ENCODE assay signal across 10 cellular contexts in genomic region chr6:2524090-2524489, GRCh38.
DNase-seq lines count a peak whose midpoint lies in the region; ATAC-seq and TF ChIP-seq lines count a peak whose summit lies in the region.
"Had no signal": no experiment of that assay in that cellular context is flagged by ENCODE, and none has a peak within 500 bp of the region (broad histone marks: within the 10 kb centered on the region; RNA-seq: fewer than 3 reads in every experiment).

No MANE protein-coding gene starts in this region.

- ATAC-seq in Panc1 (no peak), GM18868 (IDR thresholded peaks at IDR 0.05; ENCODE audit: unreplicated experiment) (no peak)

- H3K27me3 ChIP-seq in Panc1 (ENCODE audit: control insufficient read depth, insufficient read depth, low read length) (no peaks in the 10 kb centered on the region), dorsolateral prefrontal cortex (peaks cover 0 to 4% (median 0%) of the 10 kb centered on the region in 45 donors)

- POLR2A ChIA-PET in Panc1 (lab: Charles Lee), result no interaction called here

- H3K27ac ChIP-seq in Panc1 (ENCODE audit: low read length), result no peak overlapping the region
- H3K27ac ChIP-seq in dorsolateral prefrontal cortex, result no peak overlapping the region
- H3K27ac ChIP-seq: VCaP had no signal

- in situ Hi-C loops in Panc1 (cut with HindIII; ENCODE audit: low pct_unique_long_range_greater_than_20kb, low sequenced_read_pairs), result no loop called here

- peaks cover 6% of the 10 kb centered on the region; the same call in 1 of the 2 replicates for H3K9me3 ChIP-seq in Panc1 (ENCODE audit: control insufficient read depth, insufficient read depth, low read depth, low read length)

- no peak overlapping the region for H3K4me3 ChIP-seq in Panc1 (ENCODE audit: low read depth in 2 of 2, low read length in 2 of 2)
- H3K4me3 ChIP-seq in dorsolateral prefrontal cortex, result no peak overlapping the region
- H3K4me3 ChIP-seq: esophagus squamous epithelium had no signal

- TF ChIP-seq CTCF in GM20000 (IDR thresholded peaks at IDR 0.05; ENCODE audit: extremely low read depth, missing control alignments), result peak; percentile 28
- TF ChIP-seq CTCF in Panc1 (IDR thresholded peaks at IDR 0.05), result peak; percentile 55
- TF ChIP-seq CTCF in dorsolateral prefrontal cortex (IDR thresholded peaks at IDR 0.05 in 54 of 56, conservative IDR thresholded peaks at IDR 0.05 in 2 of 56; ENCODE audit: low read depth in 1 of 56, partially characterized antibody in 56 of 56), result no peak

- intact Hi-C loops in Panc1 (cut with micrococcal nuclease; ENCODE audit: unreplicated experiment), result no loop called here
- intact Hi-C loops in dorsolateral prefrontal cortex (cut with DNase I), result no loop called here

- no TSS peak for BruUV-seq in Panc1 (replicated peaks; lab: Mats Ljungman, UMichigan)

- CTCF ChIA-PET in Panc1 (lab: Charles Lee), result no interaction called here

- no peaks in the 10 kb centered on the region for H3K36me3 ChIP-seq in Panc1 (ENCODE audit: control insufficient read depth, insufficient read depth, low read length)
- H3K36me3 ChIP-seq: esophagus squamous epithelium had no signal

- H3K4me1 ChIP-seq in Panc1 (ENCODE audit: control insufficient read depth, insufficient read depth, low read length), result no peaks in the 10 kb centered on the region

- peak; percentile 10 for DNase-seq in COLO668 (lab: John Stamatoyannopoulos, UW; ENCODE audit: unreplicated experiment)
- DNase-seq in GM20000 (ENCODE audit: low spot score), result no peak
- no peak for DNase-seq in Panc1 (ENCODE audit: low read depth, low spot score)
- DNase-seq in germinal center (ENCODE audit: low spot score), result peak; percentile 7
- no peak for DNase-seq in stimulated activated naive CD4-positive, alpha-beta T cell treated with Interleukin-2 at 50 U/mL for 16 hours (lab: John Stamatoyannopoulos, UW)
- DNase-seq in putamen (ENCODE audit: low spot score), result no peak
- DNase-seq in dorsolateral prefrontal cortex, result no peak
- DNase-seq: esophagus squamous epithelium had no signal

Comparison
In these comparisons a context has a peak if more than half of its experiments do, and no peak if none do; other contexts are left out.
1. DNase-seq: peak in COLO668 (single experiment) and germinal center (single experiment); none in GM20000 (single experiment), Panc1 (single experiment), stimulated activated naive CD4-positive, alpha-beta T cell treated with Interleukin-2 at 50 U/mL for 16 hours (single experiment), putamen (single experiment) and dorsolateral prefrontal cortex (0 of 10).
2. CTCF ChIP-seq: peak in GM20000 (single experiment) and Panc1 (single experiment); none in dorsolateral prefrontal cortex (0 of 56).